In genomic region chr1:41810446-41810845, GRCh38 we compare ENCODE assay signal across 8 cellular contexts.
DNase-seq lines count a peak whose midpoint lies in the region; ATAC-seq, FAIRE-seq and TF ChIP-seq lines count a peak whose summit lies in the region.

No MANE protein-coding gene starts in this region.

- H2BK20ac ChIP-seq in H1 (ENCODE audit: low read length), result no peak overlapping the region

- FAIRE-seq in H1 (lab: Jason Lieb, UNC), result no peak

- H3K27ac ChIP-seq in SU-DHL-6 (ENCODE audit: low read depth, low read length) (peak overlapping the region; percentile 58), H1 (ENCODE audit: low read depth, low read length) (no peak overlapping the region), esophagus squamous epithelium (no peak overlapping the region), spleen (no peak overlapping the region)

- H3F3A ChIP-seq in SU-DHL-6 (ENCODE audit: insufficient read depth), result 0 out of 2 replicates have a peak, but pooled peaks cover 5% of the 10 kb centered on the region

- no peak overlapping the region for H3K4ac ChIP-seq in H1 (replicated peaks; ENCODE audit: insufficient read length, low read depth, low read length)

- H3K18ac ChIP-seq in H1 (ENCODE audit: extremely low read depth, low read length), result no peak overlapping the region

- H3K9me3 ChIP-seq in SU-DHL-6 (ENCODE audit: insufficient read depth, low read length) (no peaks in the 10 kb centered on the region), H1 (ENCODE audit: insufficient read depth in 2 of 2, low read depth in 1 of 2, low read length in 1 of 2) (no peaks in the 10 kb centered on the region), esophagus squamous epithelium (no peaks in the 10 kb centered on the region), spleen (no peaks in the 10 kb centered on the region)

- H3K9ac ChIP-seq in SU-DHL-6 (ENCODE audit: low read length), result no peak overlapping the region
- no peak overlapping the region for H3K9ac ChIP-seq in H1 (replicated peaks in 1 of 4; ENCODE audit: extremely low read depth in 1 of 4, low read depth in 3 of 4, low read length in 3 of 4)

- H3K56ac ChIP-seq in H1 (replicated peaks; ENCODE audit: insufficient read length, low read depth, low read length), result no peak overlapping the region

- H2AFZ ChIP-seq in SU-DHL-6 (ENCODE audit: low read depth, low read length, severe bottlenecking), result no peak overlapping the region
- H2AFZ ChIP-seq in H1 (ENCODE audit: low read length), result no peak overlapping the region

- H3K4me3 ChIP-seq in SU-DHL-6 (ENCODE audit: insufficient read depth, low read length, poor library complexity, severe bottlenecking) (no peak overlapping the region), H1 (ENCODE audit: extremely low read depth in 1 of 4, insufficient read depth in 2 of 4, low read depth in 3 of 4, low read length in 4 of 4) (no peak overlapping the region), esophagus squamous epithelium (no peak overlapping the region), spleen (no peak overlapping the region)

- intact Hi-C loops in esophagus squamous epithelium (cut with DNase I), result loop anchor here (5.0 kb wide), 1 partner anchor 238 kb away; no protein-coding TSS in a partner anchor
- intact Hi-C loops in spleen (cut with DNase I; ENCODE audit: low total_unique reads), result loop anchor here (10.0 kb wide), 1 partner anchor 236 kb away; no protein-coding TSS in a partner anchor

- H4K8ac ChIP-seq in H1 (ENCODE audit: extremely low read depth, insufficient read depth, low read length), result no peak overlapping the region

- no peak overlapping the region for H4K5ac ChIP-seq in H1 (ENCODE audit: insufficient read length, low read depth, low read length)

- H3K14ac ChIP-seq in H1 (ENCODE audit: insufficient read length), result no peak overlapping the region

- no peak overlapping the region for H3K23ac ChIP-seq in H1 (ENCODE audit: insufficient read length)

- H3K23me2 ChIP-seq in H1 (ENCODE audit: low read depth, low read length), result no peaks in the 10 kb centered on the region

- H4K20me1 ChIP-seq in SU-DHL-6 (ENCODE audit: low read depth, low read length) (no peaks in the 10 kb centered on the region), H1 (replicated peaks in 1 of 2; ENCODE audit: control insufficient read depth in 1 of 2, insufficient read depth in 2 of 2, low read length in 2 of 2) (no peaks in the 10 kb centered on the region)

- no peak overlapping the region for H2BK12ac ChIP-seq in H1 (ENCODE audit: low read depth, low read length)

- H2BK5ac ChIP-seq in H1 (ENCODE audit: low read depth, low read length), result no peak overlapping the region

- no peak overlapping the region for H3K4me2 ChIP-seq in SU-DHL-6 (ENCODE audit: low read depth, low read length, poor library complexity, severe bottlenecking)
- no peak overlapping the region for H3K4me2 ChIP-seq in H1 (ENCODE audit: insufficient read depth in 1 of 2, low read depth in 2 of 2, low read length in 2 of 2)

- no peaks in the 10 kb centered on the region for H3K9me2 ChIP-seq in SU-DHL-6 (replicated peaks; ENCODE audit: insufficient read depth, low read length)

- H3K36me3 ChIP-seq in SU-DHL-6 (ENCODE audit: low read length), result no peaks in the 10 kb centered on the region
- no peaks in the 10 kb centered on the region for H3K36me3 ChIP-seq in H1 (ENCODE audit: control insufficient read depth in 2 of 4, insufficient read depth in 4 of 4, low read length in 3 of 4)
- H3K36me3 ChIP-seq in esophagus squamous epithelium, result no peaks in the 10 kb centered on the region
- no peaks in the 10 kb centered on the region for H3K36me3 ChIP-seq in spleen

- no peaks in the 10 kb centered on the region for H3K79me1 ChIP-seq in H1 (ENCODE audit: low read depth, low read length)

- no peak for TF ChIP-seq POLR2A in H1 (IDR thresholded peaks at IDR 0.05; ENCODE audit: control extremely low read depth in 1 of 2, low read depth in 2 of 2, low read length in 2 of 2)
- TF ChIP-seq POLR2A in esophagus squamous epithelium (IDR thresholded peaks at IDR 0.05), result no peak
- no peak for TF ChIP-seq POLR2A in spleen (IDR thresholded peaks at IDR 0.05)

- peak in 1 of 2 experiments; percentile 38; a peak in 1 of 4 replicates for TF ChIP-seq RAD21 in H1 (IDR thresholded peaks at IDR 0.05 in 1 of 2, conservative IDR thresholded peaks at IDR 0.05 in 1 of 2; ENCODE audit: low read depth in 2 of 2, low read length in 2 of 2)

- ATAC-seq in GM19452 (IDR thresholded peaks at IDR 0.05; ENCODE audit: unreplicated experiment), result no peak

- no peaks in the 10 kb centered on the region for H3K79me2 ChIP-seq in SU-DHL-6 (ENCODE audit: insufficient read depth, low read length)
- H3K79me2 ChIP-seq in H1 (ENCODE audit: control insufficient read depth in 1 of 2, insufficient read depth in 2 of 2, low read length in 2 of 2), result no peaks in the 10 kb centered on the region

- TF ChIP-seq EP300 in H1 (IDR thresholded peaks at IDR 0.05; ENCODE audit: borderline replicate concordance in 1 of 2, low read depth in 2 of 2, low read length in 2 of 2), result no peak

- no peaks in the 10 kb centered on the region for H3K27me3 ChIP-seq in SU-DHL-6 (ENCODE audit: low read length)
- H3K27me3 ChIP-seq in H1 (replicated peaks in 1 of 4; ENCODE audit: control insufficient read depth in 3 of 4, extremely low read depth in 1 of 4, insufficient read depth in 3 of 4, low read length in 3 of 4), result no peaks in the 10 kb centered on the region
- H3K27me3 ChIP-seq in esophagus squamous epithelium, result no peaks in the 10 kb centered on the region
- no peaks in the 10 kb centered on the region for H3K27me3 ChIP-seq in spleen (replicated peaks in 1 of 7)

- no peak overlapping the region for H2BK15ac ChIP-seq in H1 (ENCODE audit: low read length)

- H4K91ac ChIP-seq in H1 (replicated peaks; ENCODE audit: insufficient read length, low read length), result no peak overlapping the region

- CTCF ChIA-PET in H1 (lab: Charles Lee; ENCODE audit: partially characterized antibody), result interaction anchor here (1.3 to 2.9 kb wide), 4 partner anchors 13 to 236 kb away, joined by 3 to 11 read pairs (median 8); no protein-coding TSS in a partner anchor

- H2BK120ac ChIP-seq in H1 (replicated peaks; ENCODE audit: low read depth, low read length), result no peak overlapping the region

- POLR2A ChIA-PET in H1 (lab: Charles Lee; ENCODE audit: partially characterized antibody), result no interaction called here

- TF ChIP-seq CTCF in SU-DHL-6 (IDR thresholded peaks at IDR 0.05; ENCODE audit: insufficient read depth, low read length, poor library complexity, severe bottlenecking) (no peak), H1 (IDR thresholded peaks at IDR 0.05; ENCODE audit: control extremely low read depth in 1 of 3, insufficient read depth in 1 of 3, low read depth in 1 of 3, low read length in 3 of 3) (no peak), esophagus squamous epithelium (IDR thresholded peaks at IDR 0.05) (no peak), spleen (IDR thresholded peaks at IDR 0.05 in 8 of 11, conservative IDR thresholded peaks at IDR 0.05 in 3 of 11) (no peak)

- DNase-seq in SKM-1 treated with dmso at 0.1 percent for 144 hours (lab: John Stamatoyannopoulos, UW; ENCODE audit: unreplicated experiment) (peak; percentile 7), SKM-1 (lab: John Stamatoyannopoulos, UW; ENCODE audit: unreplicated experiment) (no peak), H1 (ENCODE audit: low read depth in 1 of 2, low spot score in 2 of 2) (peak in 1 of 2 experiments; percentile 67), esophagus squamous epithelium (lab: John Stamatoyannopoulos, UW) (no peak), spleen (no peak)
- peak; percentile 32 to 49 for DNase-seq in stimulated activated CD4-positive, alpha-beta T cell treated with anti-CD3 and anti-CD28 coated beads, Interleukin-2, amount 100 ng/mL, for 24 hours

- H3K4me1 ChIP-seq in H1 (replicated peaks in 1 of 4; ENCODE audit: control insufficient read depth in 3 of 4, insufficient read depth in 4 of 4, low read length in 3 of 4) (peaks cover 0 to 6% (median 0%) of the 10 kb centered on the region in 4 experiments; a peak in 2 of 7 replicates), esophagus squamous epithelium (peaks cover 0 to 31% (median 5%) of the 10 kb centered on the region in 3 donors), spleen (peaks cover 11 to 59% (median 25%) of the 10 kb centered on the region in 6 donors)

- no peak overlapping the region for H2AK5ac ChIP-seq in H1 (ENCODE audit: low read depth, low read length)

TF ChIP-seq in H1, 55 proteins besides CTCF, POLR2A, EP300 and RAD21:
- TF ChIP-seq TEAD4 (IDR thresholded peaks at IDR 0.05; ENCODE audit: low read depth, low read length) (peak; percentile 68), SIN3A (conservative IDR thresholded peaks at IDR 0.05 in 1 of 2, IDR thresholded peaks at IDR 0.05 in 1 of 2; ENCODE audit: low read depth in 1 of 2, low read length in 2 of 2) (peak in 1 of 2 experiments; percentile 51; a peak in 1 of 4 replicates), MAX (IDR thresholded peaks at IDR 0.05) (peak; percentile 65), BRCA1 (IDR thresholded peaks at IDR 0.05; ENCODE audit: low read depth, low read length) (no peak)

Comparison
In these comparisons a context has a peak if more than half of its experiments do, and no peak if none do; other contexts are left out.
1. DNase-seq: peak in SKM-1 treated with dmso at 0.1 percent for 144 hours (single experiment) and stimulated activated CD4-positive, alpha-beta T cell treated with anti-CD3 and anti-CD28 coated beads, Interleukin-2, amount 100 ng/mL, for 24 hours (2 of 2); none in SKM-1 (single experiment), esophagus squamous epithelium (single experiment) and spleen (single experiment).